Comparison of ENCODE assay signal across 19 cellular contexts in the genomic region with DNA sequence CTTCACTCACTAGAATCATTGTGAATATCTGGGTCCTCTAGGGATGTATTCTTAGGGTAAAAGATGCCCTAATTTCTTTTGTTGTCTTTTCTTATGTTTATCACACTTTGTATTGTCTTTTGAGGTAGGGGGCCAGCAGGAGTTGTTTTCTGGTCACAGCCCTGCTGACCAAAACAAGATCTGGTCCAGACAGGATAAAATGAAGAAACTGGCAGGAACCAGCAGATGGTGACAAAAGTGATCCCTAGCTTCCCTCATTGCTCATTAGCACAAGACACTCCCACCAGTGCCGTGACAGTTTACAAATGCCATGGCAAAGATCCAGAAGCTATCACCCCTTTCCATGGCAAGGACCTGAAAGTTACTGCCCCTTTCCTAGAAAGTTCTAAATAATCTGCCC.
DNase-seq lines count a peak whose midpoint lies in the region; ATAC-seq, FAIRE-seq and TF ChIP-seq lines count a peak whose summit lies in the region.
"Had no signal": no experiment of that assay in that cellular context is flagged by ENCODE, and none has a peak within 500 bp of the region (broad histone marks: within the 10 kb centered on the region; RNA-seq: fewer than 3 reads in every experiment).

No MANE protein-coding gene starts in this region.

- no peaks in the 10 kb centered on the region for H3F3A ChIP-seq in GM23338 (replicated peaks; ENCODE audit: low read depth)

- no peak; a peak in 1 of 4 replicates for TF ChIP-seq CTCF in GM23338 (conservative IDR thresholded peaks at IDR 0.05; ENCODE audit: low read depth in 2 of 2)
- TF ChIP-seq CTCF in H1 (IDR thresholded peaks at IDR 0.05; ENCODE audit: control extremely low read depth in 1 of 3, insufficient read depth in 1 of 3, low read depth in 1 of 3, low read length in 3 of 3): no peak
- no peak for TF ChIP-seq CTCF in heart right ventricle (IDR thresholded peaks at IDR 0.05)

- no peak overlapping the region for H2AK5ac ChIP-seq in H1 (ENCODE audit: low read depth, low read length)

- H3K27me3 ChIP-seq in GM23338 (ENCODE audit: insufficient read depth): no peaks in the 10 kb centered on the region
- no peaks in the 10 kb centered on the region for H3K27me3 ChIP-seq in HUES48 (ENCODE audit: control insufficient read depth, insufficient read depth, low read length)
- H3K27me3 ChIP-seq in H1 (replicated peaks in 1 of 4; ENCODE audit: control insufficient read depth in 3 of 4, extremely low read depth in 1 of 4, insufficient read depth in 3 of 4, low read length in 3 of 4): no peaks in the 10 kb centered on the region
- no peaks in the 10 kb centered on the region for H3K27me3 ChIP-seq in heart right ventricle
- no peaks in the 10 kb centered on the region for H3K27me3 ChIP-seq in H7 (ENCODE audit: control insufficient read depth, insufficient read depth, low read length)

- peak; percentile 36 for DNase-seq in GM23338 (ENCODE audit: low spot score)
- no peak for DNase-seq in H1 (ENCODE audit: low read depth in 1 of 2, low spot score in 2 of 2)
- DNase-seq in retina: peak; percentile 35
- no peak for DNase-seq in heart right ventricle
- DNase-seq in H7: no peak
- no peak for DNase-seq in stimulated activated CD4-positive, alpha-beta T cell treated with anti-CD3 and anti-CD28 coated beads, Interleukin-4, amount 100 ng/mL, for 4 hours
- DNase-seq: C1 segment of cervical spinal cord; Calu3; CD4-positive, alpha-beta T cell; DMS153; DMS79 treated with DMSO at 0.1 percent for 48 hours; GOT3 had no signal

- no peak overlapping the region for H2BK15ac ChIP-seq in H1 (ENCODE audit: low read length)

- H3K27ac ChIP-seq in GM23338 (ENCODE audit: low read depth): no peak overlapping the region
- peak overlapping the region; percentile 63 for H3K27ac ChIP-seq in HUES48 (ENCODE audit: low read depth, low read length)
- peak overlapping the region; percentile 11; the same call in 1 of the 2 replicates for H3K27ac ChIP-seq in H1 (ENCODE audit: low read depth, low read length)
- no peak overlapping the region for H3K27ac ChIP-seq in heart right ventricle

- no peak overlapping the region for H2BK20ac ChIP-seq in H1 (ENCODE audit: low read length)

- H3K4me1 Mint-ChIP-seq in GM23338: peaks cover 11% of the 10 kb centered on the region
- H3K4me1 Mint-ChIP-seq: B cell had no signal

- no peak; a peak in 1 of 3 replicates for TF ChIP-seq POLR2A in H1 (IDR thresholded peaks at IDR 0.05; ENCODE audit: control extremely low read depth in 1 of 2, low read depth in 2 of 2, low read length in 2 of 2)

- H4K8ac ChIP-seq in H1 (ENCODE audit: extremely low read depth, insufficient read depth, low read length): no peak overlapping the region

- ATAC-seq in GM23338 (peak; percentile 88), heart right ventricle (no peak)
- ATAC-seq: HCT116 had no signal

- no peak overlapping the region for H4K91ac ChIP-seq in H1 (replicated peaks; ENCODE audit: insufficient read length, low read length)

- TF ChIP-seq RAD21 in H1 (IDR thresholded peaks at IDR 0.05 in 1 of 2, conservative IDR thresholded peaks at IDR 0.05 in 1 of 2; ENCODE audit: low read depth in 2 of 2, low read length in 2 of 2): 0 out of 4 replicates have a peak, but pooled peaks of 1 of the 2 experiments have one; percentile 4

- H3K27me3 Mint-ChIP-seq in GM23338 (ENCODE audit: insufficient read depth, low read depth, poor library complexity): peaks cover 3% of the 10 kb centered on the region
- H3K27me3 Mint-ChIP-seq: CD4-positive, alpha-beta T cell had no signal

- peak; percentile 78 for FAIRE-seq in H1 (lab: Jason Lieb, UNC)
- FAIRE-seq: A204.1, G401.6, GM12891, HTR-8/SVneo had no signal

- peak overlapping the region; percentile 80; the same call in 1 of the 2 replicates for H3K27ac Mint-ChIP-seq in GM23338
- H3K27ac Mint-ChIP-seq: B cell; CD4-positive, alpha-beta T cell had no signal

- no peak overlapping the region for H3K4ac ChIP-seq in H1 (replicated peaks; ENCODE audit: insufficient read length, low read depth, low read length)

- H3K4me3 ChIP-seq in GM23338: no peak overlapping the region
- H3K4me3 ChIP-seq in HUES48 (ENCODE audit: low read depth, low read length): no peak overlapping the region
- H3K4me3 ChIP-seq in H1 (ENCODE audit: extremely low read depth in 1 of 4, insufficient read depth in 2 of 4, low read depth in 3 of 4, low read length in 4 of 4): peak overlapping the region in 1 of 4 experiments; percentile 26; a peak in 1 of 8 replicates
- H3K4me3 ChIP-seq in heart right ventricle: no peak overlapping the region
- no peak overlapping the region for H3K4me3 ChIP-seq in H7 (ENCODE audit: insufficient read depth, low read depth, low read length)

- 0 out of 2 replicates have a peak overlapping the region, but pooled peaks have one; percentile 25 for H3K4me2 ChIP-seq in GM23338
- H3K4me2 ChIP-seq in H1 (ENCODE audit: insufficient read depth in 1 of 2, low read depth in 2 of 2, low read length in 2 of 2): peak overlapping the region; percentile 22 to 29; a peak in 1 of 4 replicates

- no peak overlapping the region for H2BK120ac ChIP-seq in H1 (replicated peaks; ENCODE audit: low read depth, low read length)

- H3K14ac ChIP-seq in H1 (ENCODE audit: insufficient read length): no peak overlapping the region

- H2BK12ac ChIP-seq in H1 (ENCODE audit: low read depth, low read length): no peak overlapping the region

- no peak overlapping the region for H3K9ac ChIP-seq in HUES48 (ENCODE audit: low read depth, low read length)
- H3K9ac ChIP-seq in H1 (replicated peaks in 1 of 4; ENCODE audit: extremely low read depth in 1 of 4, low read depth in 3 of 4, low read length in 3 of 4): no peak overlapping the region

- no peak overlapping the region for H3K23ac ChIP-seq in H1 (ENCODE audit: insufficient read length)

- H3K79me1 ChIP-seq in H1 (ENCODE audit: low read depth, low read length): no peaks in the 10 kb centered on the region

- H3K4me1 ChIP-seq in GM23338 (ENCODE audit: insufficient read depth) (peaks cover 3% of the 10 kb centered on the region; the same call in 1 of the 2 replicates), HUES48 (ENCODE audit: control insufficient read depth, insufficient read depth, low read length) (peaks cover 13% of the 10 kb centered on the region), H1 (replicated peaks in 1 of 4; ENCODE audit: control insufficient read depth in 3 of 4, insufficient read depth in 4 of 4, low read length in 3 of 4) (peaks cover 0 to 6% (median 3%) of the 10 kb centered on the region in 4 experiments; a peak in 5 of 7 replicates), heart right ventricle (no peaks in the 10 kb centered on the region)

- no peak overlapping the region for H3K4me3 Mint-ChIP-seq in GM23338
- H3K4me3 Mint-ChIP-seq: B cell; CD4-positive, alpha-beta T cell had no signal

- no peaks in the 10 kb centered on the region for H3K79me2 ChIP-seq in GM23338 (replicated peaks; ENCODE audit: insufficient read depth)
- no peaks in the 10 kb centered on the region for H3K79me2 ChIP-seq in H1 (ENCODE audit: control insufficient read depth in 1 of 2, insufficient read depth in 2 of 2, low read length in 2 of 2)

- H4K20me1 ChIP-seq in GM23338 (replicated peaks; ENCODE audit: insufficient read depth) (no peaks in the 10 kb centered on the region), H1 (replicated peaks in 1 of 2; ENCODE audit: control insufficient read depth in 1 of 2, insufficient read depth in 2 of 2, low read length in 2 of 2) (no peaks in the 10 kb centered on the region)

- no peak overlapping the region for H3K56ac ChIP-seq in H1 (replicated peaks; ENCODE audit: insufficient read length, low read depth, low read length)

- no peak overlapping the region for H3K18ac ChIP-seq in H1 (ENCODE audit: extremely low read depth, low read length)

- POLR2A ChIA-PET in H1 (lab: Charles Lee; ENCODE audit: partially characterized antibody): interaction anchor here (1.3 kb wide), 1 partner anchor 32 kb away, joined by 4 read pairs; no protein-coding TSS in a partner anchor

- H4K5ac ChIP-seq in H1 (ENCODE audit: insufficient read length, low read depth, low read length): no peak overlapping the region

- 0% methylated on average over 1 of the region's 1 CpG; no CpG with 5 or more reads in 1 of the 2 experiments for WGBS in H1 (ENCODE audit: extremely low coverage in 1 of 2, insufficient coverage in 1 of 2, insufficient read length in 1 of 2, insufficient replicate concordance in 2 of 2, low coverage in 1 of 2, low lambda C conversion rate in 2 of 2, missing lambda C conversion rate in 1 of 2), 2 experiments
- WGBS in heart right ventricle, 2 donors: 0% methylated on average over 1 of the region's 1 CpG

- intact Hi-C loops in heart right ventricle (cut with DNase I): no loop called here

- no peaks in the 10 kb centered on the region; the same call in 1 of the 3 replicates for H3K9me3 Mint-ChIP-seq in GM23338
- H3K9me3 Mint-ChIP-seq: CD4-positive, alpha-beta T cell had no signal

- H3K9me3 ChIP-seq in HUES48 (ENCODE audit: control insufficient read depth, insufficient read depth, low read length): no peaks in the 10 kb centered on the region
- no peaks in the 10 kb centered on the region for H3K9me3 ChIP-seq in H1 (ENCODE audit: insufficient read depth in 2 of 2, low read depth in 1 of 2, low read length in 1 of 2)
- H3K9me3 ChIP-seq in heart right ventricle: no peaks in the 10 kb centered on the region

- no peaks in the 10 kb centered on the region for H3K36me3 ChIP-seq in GM23338 (ENCODE audit: insufficient read depth)
- no peaks in the 10 kb centered on the region for H3K36me3 ChIP-seq in HUES48 (ENCODE audit: control insufficient read depth, insufficient read depth, low read length)
- no peaks in the 10 kb centered on the region for H3K36me3 ChIP-seq in H1 (ENCODE audit: control insufficient read depth in 2 of 4, insufficient read depth in 4 of 4, low read length in 3 of 4)
- H3K36me3 ChIP-seq in heart right ventricle: no peaks in the 10 kb centered on the region
- no peaks in the 10 kb centered on the region for H3K36me3 ChIP-seq in H7 (replicated peaks; ENCODE audit: control insufficient read depth, insufficient read depth, low read length)

- TF ChIP-seq EP300 in H1 (IDR thresholded peaks at IDR 0.05; ENCODE audit: borderline replicate concordance in 1 of 2, low read depth in 2 of 2, low read length in 2 of 2): peak in 1 of 2 experiments; percentile 54; a peak in 1 of 3 replicates

- H3K9me2 ChIP-seq in GM23338 (ENCODE audit: insufficient read depth): peaks cover 7% of the 10 kb centered on the region; the same call in 1 of the 2 replicates

- CTCF ChIA-PET in H1 (lab: Charles Lee; ENCODE audit: partially characterized antibody): interaction anchor here (0.9 to 2.6 kb wide), 11 partner anchors 12 to 32 kb away, joined by 3 to 7 read pairs (median 3); no protein-coding TSS in a partner anchor

- no peaks in the 10 kb centered on the region for H3K36me3 Mint-ChIP-seq in GM23338 (ENCODE audit: low read depth)

- no peaks in the 10 kb centered on the region for H3K23me2 ChIP-seq in H1 (ENCODE audit: low read depth, low read length)

- H2AFZ ChIP-seq in GM23338: no peak overlapping the region
- peak overlapping the region; percentile 64; the same call in 1 of the 2 replicates for H2AFZ ChIP-seq in H1 (ENCODE audit: low read length)

- no peak overlapping the region for H2BK5ac ChIP-seq in H1 (ENCODE audit: low read depth, low read length)

TF ChIP-seq in GM23338, 12 proteins besides CTCF, POLR2A, EP300 and RAD21 (continues in another document):
- no peak for TF ChIP-seq STAT1 (IDR thresholded peaks at IDR 0.05; ENCODE audit: unreplicated experiment)

TF ChIP-seq in H1, 55 proteins besides CTCF, POLR2A, EP300 and RAD21 (continues in another document):
- peak; percentile 29; the same call in 1 of the 2 replicates for TF ChIP-seq TAF1 (IDR thresholded peaks at IDR 0.05; ENCODE audit: low read depth, low read length)

Comparison
In these comparisons a context has a peak if more than half of its experiments do, and no peak if none do; other contexts are left out.
1. DNase-seq: peak in GM23338 (single experiment) and retina (single experiment); none in H1 (0 of 2), heart right ventricle (0 of 2), H7 (single experiment) and stimulated activated CD4-positive, alpha-beta T cell treated with anti-CD3 and anti-CD28 coated beads, Interleukin-4, amount 100 ng/mL, for 4 hours (0 of 2).
2. H3K27ac ChIP-seq: peak in HUES48 (single experiment) and H1 (single experiment); none in GM23338 (single experiment) and heart right ventricle (0 of 10).